17 cellular contexts compared by ENCODE assay signal in the genomic region with DNA sequence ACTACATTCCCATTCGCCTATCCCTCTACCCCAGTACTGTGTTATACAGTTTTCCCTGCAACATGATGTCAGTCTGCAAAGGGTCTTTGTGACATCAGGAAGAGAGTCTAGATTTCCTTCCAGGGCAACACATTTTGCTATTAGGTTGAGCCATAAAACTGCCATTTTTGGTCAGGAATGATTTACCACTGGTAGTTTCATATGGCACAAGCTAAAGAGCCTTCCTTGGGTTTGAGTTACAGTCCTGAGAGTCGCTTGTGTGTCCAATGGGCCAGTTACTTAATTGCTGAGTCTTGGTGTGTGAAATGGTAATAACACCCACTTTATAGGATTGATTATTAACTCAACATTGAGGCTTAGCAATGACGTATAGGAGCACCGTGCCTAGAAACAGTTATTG.
"Had no signal": no experiment of that assay in that cellular context is flagged by ENCODE, and none has a peak within 500 bp of the region (broad histone marks: within the 10 kb centered on the region; RNA-seq: fewer than 3 reads in every experiment).

No MANE protein-coding gene starts in this region.

- ATAC-seq: activated CD8-positive, alpha-beta T cell treated with anti-CD3 and anti-CD28 coated beads, Interleukin-2, amount 10 ng/mL, durations not matched to agents 7 days and 5 days; activated naive CD4-positive, alpha-beta T cell treated with anti-CD3 and anti-CD28 coated beads, Interleukin-2, amount 50 U/mL, for 72 hours; left ventricle myocardium superior had no signal

- H3K36me3 ChIP-seq: breast epithelium, right lobe of liver, thyroid gland had no signal

- H3K4me1 ChIP-seq: right lobe of liver had no signal

- DNase-seq: activated B cell treated with CpG ODN at 0.5 μM for 24 hours; activated CD4-positive, alpha-beta T cell treated with anti-CD3 and anti-CD28 coated beads, Interleukin-2, amount 10 ng/mL, durations not matched to agents 24 days and 14 days; activated CD8-positive, alpha-beta memory T cell treated with anti-CD3 and anti-CD28 coated beads, Interleukin-2, amount 50 U/mL, for 4 hours; activated CD8-positive, alpha-beta T cell treated with anti-CD3 and anti-CD28 coated beads, Interleukin-2, amount 10 ng/mL, durations not matched to agents 7 days and 5 days; activated effector memory CD4-positive, alpha-beta T cell treated with anti-CD3 and anti-CD28 coated beads, Interleukin-2, amount 50 U/mL, for 16 hours; activated T-cell treated with anti-CD3 and anti-CD28 coated beads, Interleukin-2, amount 50 U/mL, for 48 hours; endodermal cell; left ventricle myocardium superior; mesenchymal stem cell; nucleus accumbens; right lobe of liver; stimulated activated CD4-positive, alpha-beta T cell treated with anti-CD3 and anti-CD28 coated beads, Interleukin-12 subunit alpha, Interleukin-12 subunit beta, amount 100 ng/mL, for 4 hours; stimulated activated CD4-positive, alpha-beta T cell treated with anti-CD3 and anti-CD28 coated beads, Interleukin-2, amount 100 ng/mL, for 24 hours; SW 1271; thyroid gland had no signal

- H3K4me3 ChIP-seq: breast epithelium, right lobe of liver, thyroid gland had no signal

- H3K27ac ChIP-seq: breast epithelium, right lobe of liver, thyroid gland had no signal

- H3K9me3 ChIP-seq: breast epithelium, right lobe of liver, thyroid gland had no signal

- H3K27me3 ChIP-seq: breast epithelium, right lobe of liver, thyroid gland had no signal
